9 cellular contexts compared by ENCODE assay signal in the genomic region with DNA sequence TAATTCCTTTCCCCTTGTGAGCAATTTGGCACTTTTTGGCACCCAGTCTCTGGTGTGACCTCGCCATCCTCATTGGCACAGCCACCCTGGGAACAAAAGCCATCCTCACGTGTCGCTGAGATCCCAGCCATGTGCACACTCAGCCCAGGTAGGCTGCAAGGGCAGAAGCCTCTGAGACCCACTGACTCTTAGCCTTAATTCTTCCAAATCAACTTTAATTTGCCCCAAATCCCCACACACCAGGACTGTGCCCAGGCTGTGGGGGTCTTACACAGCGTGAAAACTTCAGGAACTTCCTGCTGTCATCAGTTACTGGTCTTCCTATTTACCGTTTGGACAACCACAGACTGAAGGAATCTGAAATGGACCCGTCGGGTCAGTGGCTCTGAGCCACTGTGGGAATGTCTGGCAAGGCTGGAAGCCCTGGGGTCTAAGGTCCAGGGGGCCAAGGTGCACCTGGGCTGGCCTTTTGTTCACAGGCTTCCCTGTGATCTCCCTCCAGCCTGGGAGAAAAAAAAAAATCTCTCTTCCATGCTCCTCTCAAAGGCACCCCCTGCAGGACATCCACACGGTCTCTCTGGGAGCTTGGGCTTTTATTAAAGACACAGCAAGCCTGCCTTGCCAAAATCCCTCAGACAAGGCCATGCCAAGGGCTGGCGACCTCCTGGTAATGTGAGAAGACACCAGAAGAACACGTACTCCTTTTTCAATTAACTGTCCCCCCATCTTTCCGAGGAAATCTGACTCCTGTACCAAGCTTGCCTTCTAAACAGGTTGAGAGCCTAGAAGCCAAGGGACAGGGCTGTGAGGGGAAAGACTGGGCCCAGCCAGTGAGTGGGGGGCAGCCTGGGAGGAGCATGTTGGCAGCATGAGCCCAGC. TPM values are rescaled to one million over a fixed set of nuclear protein-coding genes. Genes with fewer than 3 reads are reported as not detected.
DNase-seq lines count a peak whose midpoint lies in the region; ATAC-seq, FAIRE-seq and TF ChIP-seq lines count a peak whose summit lies in the region.
"Had no signal": no experiment of that assay in that cellular context is flagged by ENCODE, and none has a peak within 500 bp of the region (broad histone marks: within the 10 kb centered on the region; RNA-seq: fewer than 3 reads in every experiment).

No MANE protein-coding gene starts in this region.

- no peak for FAIRE-seq in kidney (lab: Jason Lieb, UNC)

- TF ChIP-seq CTCF in astrocyte of the spinal cord (IDR thresholded peaks at IDR 0.05; ENCODE audit: low read depth, low read length) = peak; percentile 76
- peak; percentile 53 for TF ChIP-seq CTCF in kidney (IDR thresholded peaks at IDR 0.05; ENCODE audit: borderline replicate concordance, extremely low read depth, insufficient read depth)

- ATAC-seq in GM19395 (IDR thresholded peaks at IDR 0.05; ENCODE audit: unreplicated experiment) (no peak), GM21619 (IDR thresholded peaks at IDR 0.05; ENCODE audit: unreplicated experiment) (no peak)
- ATAC-seq in naive thymus-derived CD4-positive, alpha-beta T cell = no peak

- peak; percentile 47 for DNase-seq in G401 (ENCODE audit: low spot score)
- DNase-seq in NCI-H146 (lab: John Stamatoyannopoulos, UW) = peak; percentile 72
- peak; percentile 83 for DNase-seq in astrocyte of the spinal cord (ENCODE audit: low read depth, low spot score)
- DNase-seq in kidney = no peak
- DNase-seq in activated T-cell treated with anti-CD3 and anti-CD28 coated beads, Interleukin-2, amount 50 U/mL, for 24 hours = no peak
- DNase-seq in naive thymus-derived CD4-positive, alpha-beta T cell = no peak

- H3K27ac ChIP-seq in kidney (ENCODE audit: low read depth in 2 of 2, low read length in 2 of 2) = peak overlapping the region; percentile 68 to 74
- H3K27ac ChIP-seq in naive thymus-derived CD4-positive, alpha-beta T cell (ENCODE audit: low read depth, low read length) = no peak overlapping the region

- no peak overlapping the region for H3K27ac Mint-ChIP-seq in activated T-cell treated with anti-CD3 and anti-CD28 coated beads, Interleukin-2, amount 50 U/mL, for 24 hours
- no peak overlapping the region for H3K27ac Mint-ChIP-seq in naive thymus-derived CD4-positive, alpha-beta T cell

- H3K4me3 ChIP-seq in astrocyte of the spinal cord (ENCODE audit: low read depth, low read length) = no peak overlapping the region
- no peak overlapping the region for H3K4me3 ChIP-seq in kidney (ENCODE audit: low read length in 2 of 2)
- no peak overlapping the region for H3K4me3 ChIP-seq in naive thymus-derived CD4-positive, alpha-beta T cell (ENCODE audit: low read length)
- H3K4me3 ChIP-seq: skin epidermis had no signal

- peaks cover 21% of the 10 kb centered on the region for H3K27me3 Mint-ChIP-seq in activated T-cell treated with anti-CD3 and anti-CD28 coated beads, Interleukin-2, amount 50 U/mL, for 24 hours
- peaks cover 0 to 30% (median 15%) of the 10 kb centered on the region in 5 donors for H3K27me3 Mint-ChIP-seq in naive thymus-derived CD4-positive, alpha-beta T cell

- no peaks in the 10 kb centered on the region for H3K36me3 ChIP-seq in kidney (ENCODE audit: control insufficient read depth in 1 of 2, insufficient read depth in 2 of 2, low read length in 2 of 2)
- H3K36me3 ChIP-seq in naive thymus-derived CD4-positive, alpha-beta T cell (ENCODE audit: control insufficient read depth in 2 of 3, insufficient read depth in 3 of 3, low read length in 3 of 3) = no peaks in the 10 kb centered on the region

- no peaks in the 10 kb centered on the region for H3K27me3 ChIP-seq in naive thymus-derived CD4-positive, alpha-beta T cell (ENCODE audit: control insufficient read depth in 2 of 2, insufficient read depth in 2 of 2, low read length in 2 of 2)

- CTCF ChIA-PET in naive thymus-derived CD4-positive, alpha-beta T cell (lab: Charles Lee) = interaction anchor here (1.6 kb wide), 1 partner anchor 76 kb away, joined by 3 read pairs; no protein-coding TSS in a partner anchor

- H3K9me3 ChIP-seq in kidney (ENCODE audit: control insufficient read depth in 1 of 2, low read length in 2 of 2) = no peaks in the 10 kb centered on the region
- H3K9me3 ChIP-seq in naive thymus-derived CD4-positive, alpha-beta T cell (ENCODE audit: control insufficient read depth in 2 of 3, low read length in 3 of 3) = no peaks in the 10 kb centered on the region

- intact Hi-C loops in kidney (cut with DNase I) = loop anchor here (10.0 kb wide), 1 partner anchor 79 kb away; a partner anchor contains a TSS
- intact Hi-C loops in naive thymus-derived CD4-positive, alpha-beta T cell (cut with micrococcal nuclease) = no loop called here

- no peaks in the 10 kb centered on the region for H3K9me3 Mint-ChIP-seq in activated T-cell treated with anti-CD3 and anti-CD28 coated beads, Interleukin-2, amount 50 U/mL, for 24 hours
- no peaks in the 10 kb centered on the region for H3K9me3 Mint-ChIP-seq in naive thymus-derived CD4-positive, alpha-beta T cell

- in situ Hi-C loops in G401 (cut with HindIII; ENCODE audit: low sequenced_read_pairs) (no loop called here), astrocyte of the spinal cord (cut with HindIII; ENCODE audit: low sequenced_read_pairs) (no loop called here)

- peaks cover 9% of the 10 kb centered on the region for H3K4me1 Mint-ChIP-seq in activated T-cell treated with anti-CD3 and anti-CD28 coated beads, Interleukin-2, amount 50 U/mL, for 24 hours (ENCODE audit: low read depth)
- H3K4me1 Mint-ChIP-seq in naive thymus-derived CD4-positive, alpha-beta T cell = peaks cover 0 to 4% (median 0%) of the 10 kb centered on the region in 7 donors

- peaks cover 7 to 9% of the 10 kb centered on the region in 2 donors for H3K4me1 ChIP-seq in kidney (ENCODE audit: control insufficient read depth in 1 of 2, insufficient read depth in 1 of 2, low read depth in 1 of 2, low read length in 2 of 2)
- no peaks in the 10 kb centered on the region for H3K4me1 ChIP-seq in naive thymus-derived CD4-positive, alpha-beta T cell (ENCODE audit: control insufficient read depth in 2 of 2, insufficient read depth in 2 of 2, low read length in 2 of 2)

- no peaks in the 10 kb centered on the region for H3K36me3 Mint-ChIP-seq in activated T-cell treated with anti-CD3 and anti-CD28 coated beads, Interleukin-2, amount 50 U/mL, for 24 hours (ENCODE audit: low read depth)
- H3K36me3 Mint-ChIP-seq in naive thymus-derived CD4-positive, alpha-beta T cell = no peaks in the 10 kb centered on the region

- POLR2A ChIA-PET in naive thymus-derived CD4-positive, alpha-beta T cell (lab: Charles Lee) = no interaction called here

- no peak overlapping the region for H3K4me3 Mint-ChIP-seq in activated T-cell treated with anti-CD3 and anti-CD28 coated beads, Interleukin-2, amount 50 U/mL, for 24 hours
- H3K4me3 Mint-ChIP-seq in naive thymus-derived CD4-positive, alpha-beta T cell = no peak overlapping the region

- peak overlapping the region in 1 of 2 donors; percentile 27 for H3K9ac ChIP-seq in kidney (ENCODE audit: low read length in 2 of 2)

RNA-seq across cellular contexts. Expression of a gene that starts 42.1 kb away (rescaled TPM):
- 82.0 and 98.8 TPM in 2 replicates for total RNA-seq in G401 (2014; rRNA removed; shearing (Covaris generic))
- 330 TPM for total RNA-seq in kidney
- polyA plus RNA-seq in kidney (ENCODE audit: insufficient read depth, low read depth, low replicate concordance) = 365 TPM
- total RNA-seq in naive thymus-derived CD4-positive, alpha-beta T cell = 10 to 100 TPM; 32.3 to 78.2 (median 48.7) TPM
- 100 to 1,000 TPM; 103 to 106 TPM for polyA plus RNA-seq in naive thymus-derived CD4-positive, alpha-beta T cell

Comparison
In these comparisons a context has a peak if more than half of its experiments do, and no peak if none do; other contexts are left out.
1. DNase-seq: peak in G401 (single experiment), NCI-H146 (single experiment) and astrocyte of the spinal cord (single experiment); none in kidney (single experiment), activated T-cell treated with anti-CD3 and anti-CD28 coated beads, Interleukin-2, amount 50 U/mL, for 24 hours (single experiment) and naive thymus-derived CD4-positive, alpha-beta T cell (0 of 9).